In genomic region chr17:1617620-1618174, GRCh38 we compare ENCODE assay signal across 9 cellular contexts. TPM values are rescaled to one million over a fixed set of nuclear protein-coding genes. Genes with fewer than 3 reads are reported as not detected.
DNase-seq lines count a peak whose midpoint lies in the region; ATAC-seq and TF ChIP-seq lines count a peak whose summit lies in the region.
"Had no signal": no experiment of that assay in that cellular context is flagged by ENCODE, and none has a peak within 500 bp of the region (broad histone marks: within the 10 kb centered on the region; RNA-seq: fewer than 3 reads in every experiment).

No MANE protein-coding gene starts in this region.

- TF ChIP-seq CTCF in adrenal gland (IDR thresholded peaks at IDR 0.05) (peak in 4 of 6 experiments; percentile 5 to 19 (median 14)), GM10266 (IDR thresholded peaks at IDR 0.05; ENCODE audit: control insufficient read depth, insufficient read depth, low read depth, missing control alignments) (no peak)

- intact Hi-C loops in adrenal gland (cut with DNase I) (no loop called here), right cardiac atrium (cut with DNase I) (no loop called here)

- H3K27ac ChIP-seq in adrenal gland (peak overlapping the region; percentile 23 to 83 (median 54)), right cardiac atrium (ENCODE audit: low read length) (peak overlapping the region; percentile 12)

- H3K4me3 ChIP-seq in adrenal gland (peak overlapping the region in 1 of 4 donors; percentile 5), right cardiac atrium (ENCODE audit: low read length) (no peak overlapping the region)

- H3K27me3 ChIP-seq in adrenal gland (no peaks in the 10 kb centered on the region), right cardiac atrium (ENCODE audit: control insufficient read depth, insufficient read depth) (no peaks in the 10 kb centered on the region)

- H3K9me3 ChIP-seq in adrenal gland (replicated peaks in 1 of 3): no peaks in the 10 kb centered on the region
- no peaks in the 10 kb centered on the region for H3K9me3 ChIP-seq in right cardiac atrium (ENCODE audit: control insufficient read depth, low read length)

- H3K4me1 ChIP-seq in adrenal gland (replicated peaks in 1 of 2) (peaks cover 0 to 11% of the 10 kb centered on the region in 2 donors), right cardiac atrium (ENCODE audit: control insufficient read depth, insufficient read depth, low read length) (no peaks in the 10 kb centered on the region)

- peak in 1 of 2 donors; percentile 36 for TF ChIP-seq POLR2A in adrenal gland (IDR thresholded peaks at IDR 0.05)

- peak; percentile 80 to 91 for ATAC-seq in right cardiac atrium
- ATAC-seq: Panc1 had no signal

- 20 to 52% (median 30%) methylated on average over 14 to 20 of the region's 20 CpGs for WGBS in adrenal gland, 4 donors
- WGBS in right cardiac atrium: 54% methylated on average over 20 of the region's 20 CpGs

- peaks cover 0 to under 1% of the 10 kb centered on the region in 2 donors for H3K36me3 ChIP-seq in adrenal gland (replicated peaks in 1 of 2)

- DNase-seq in HPDE6-E6E7 (ENCODE audit: extremely low spot score) (peak; percentile 60), adrenal gland (peak; percentile 56 to 82 (median 79)), right cardiac atrium (peak; percentile 57 to 69 (median 59)), stromal cell of bone marrow (ENCODE audit: low read depth) (peak; percentile 53), NCI-H2171 (lab: John Stamatoyannopoulos, UW) (no peak), superior temporal gyrus (ENCODE audit: extremely low spot score) (no peak), GM10266 (ENCODE audit: extremely low spot score) (no peak), T-helper 1 cell (no peak)

RNA-seq across cellular contexts. Expression of gene SLC43A2, which starts 10.9 kb away (rescaled TPM):
- total RNA-seq in adrenal gland: 10 to 100 TPM; 12.3 to 32.5 (median 19.8) TPM
- polyA plus RNA-seq in adrenal gland: 10 to 100 TPM in 1 of 3 donors, 1 to 10 TPM in 2; 6.8 to 17.2 (median 7.5) TPM
- 1 to 10 TPM; 4.2 to 6.7 (median 5.6) TPM for total RNA-seq in right cardiac atrium
- 3.4 TPM for polyA plus RNA-seq in right cardiac atrium

RNA-seq across cellular contexts. Expression of gene SCARF1, which starts 27.8 kb away (rescaled TPM):
- 10 to 100 TPM in 7 of 8 donors, 1 to 10 TPM in 1; 9.3 to 24.8 (median 18.9) TPM for total RNA-seq in adrenal gland
- polyA plus RNA-seq in adrenal gland: 10 to 100 TPM in 2 of 3 donors, under 1 TPM in 1; 0.81 to 19.1 (median 10.5) TPM
- 10 to 100 TPM in 3 of 4 donors, 1 to 10 TPM in 1; 9.9 to 15.6 (median 13.9) TPM for total RNA-seq in right cardiac atrium
- 7.7 TPM for polyA plus RNA-seq in right cardiac atrium

RNA-seq across cellular contexts. Expression of gene RILP, which starts 32.0 kb away (rescaled TPM):
- 10 to 100 TPM; 21.5 to 78.3 (median 36.2) TPM for total RNA-seq in adrenal gland
- polyA plus RNA-seq in adrenal gland: 10 to 100 TPM; 37.9 to 46.5 (median 40.4) TPM
- 10 to 100 TPM; 31.0 to 54.4 (median 48.1) TPM for total RNA-seq in right cardiac atrium
- polyA plus RNA-seq in right cardiac atrium: 75.1 TPM

RNA-seq across cellular contexts. Expression of gene PITPNA, which starts 55.1 kb away (rescaled TPM):
- 100 to 1,000 TPM in 1 of 8 donors, 10 to 100 TPM in 7; 32.1 to 107 (median 54.3) TPM for total RNA-seq in adrenal gland
- polyA plus RNA-seq in adrenal gland: 100 to 1,000 TPM in 1 of 3 donors, 10 to 100 TPM in 2; 16.4 to 157 (median 17.8) TPM
- total RNA-seq in right cardiac atrium: 10 to 100 TPM; 46.5 to 63.5 (median 53.6) TPM
- 19.6 TPM for polyA plus RNA-seq in right cardiac atrium

Comparison
In these comparisons a context has a peak if more than half of its experiments do, and no peak if none do; other contexts are left out.
1. DNase-seq: peak in HPDE6-E6E7 (single experiment), adrenal gland (7 of 7), right cardiac atrium (3 of 3) and stromal cell of bone marrow (single experiment); none in NCI-H2171 (single experiment), superior temporal gyrus (single experiment), GM10266 (single experiment) and T-helper 1 cell (0 of 5).